Comparison of ENCODE assay signal across 14 cellular contexts in genomic region chr5:119358901-119359603, GRCh38. TPM values are rescaled to one million over a fixed set of nuclear protein-coding genes. Genes with fewer than 3 reads are reported as not detected.
A peak's percentile ranks its signal among the peaks of the same experiment; 100 is the strongest.
DNase-seq lines count a peak whose midpoint lies in the region; ATAC-seq and TF ChIP-seq lines count a peak whose summit lies in the region.
"Had no signal": no experiment of that assay in that cellular context is flagged by ENCODE, and none has a peak within 500 bp of the region (broad histone marks: within the 10 kb centered on the region; RNA-seq: fewer than 3 reads in every experiment).

No MANE protein-coding gene starts in this region.

- intact Hi-C loops in tibial artery (cut with DNase I; ENCODE audit: low total_unique reads): no loop called here

- H3K4me1 ChIP-seq in SJCRH30: peaks cover 32% of the 10 kb centered on the region
- H3K4me1 ChIP-seq in tibial artery: peaks cover 0 to 77% (median 38%) of the 10 kb centered on the region in 4 donors

- no peaks in the 10 kb centered on the region; the same call in 1 of the 2 replicates for H3K36me3 ChIP-seq in SJCRH30
- H3K36me3 ChIP-seq in tibial artery: no peaks in the 10 kb centered on the region
- H3K36me3 ChIP-seq: heart right ventricle had no signal

- H3K36me3 Mint-ChIP-seq in activated naive CD4-positive, alpha-beta T cell treated with anti-CD3 and anti-CD28 coated beads, Interleukin-2, amount 50 U/mL, for 24 hours: peaks cover 72% of the 10 kb centered on the region

- H3K4me3 ChIP-seq in SJCRH30: no peak overlapping the region
- no peak overlapping the region for H3K4me3 ChIP-seq in tibial artery

- H3K27ac ChIP-seq in SJCRH30 (no peak overlapping the region), tibial artery (peak overlapping the region; percentile 77 to 79)

- ATAC-seq in esophagus mucosa (peak; percentile 22), GM18870 (IDR thresholded peaks at IDR 0.05; ENCODE audit: unreplicated experiment) (no peak)
- ATAC-seq: heart right ventricle had no signal

- no peak for DNase-seq in activated naive CD4-positive, alpha-beta T cell treated with anti-CD3 and anti-CD28 coated beads, Interleukin-2, amount 50 U/mL, for 16 hours
- DNase-seq in SJCRH30 (peak; percentile 22 to 77), tibial artery (no peak), NCI-H345 (lab: John Stamatoyannopoulos, UW) (no peak), iPS-NIHi7 (ENCODE audit: extremely low spot score) (no peak)
- DNase-seq: activated CD4-positive, alpha-beta T cell treated with anti-CD3 and anti-CD28 coated beads for 1 hour; heart right ventricle; HFFc6; Right ventricle myocardium superior; stimulated activated CD4-positive, alpha-beta T cell treated with anti-CD3 and anti-CD28 coated beads, Interleukin-4, amount 100 ng/mL, for 24 hours had no signal

- H3K4me3 Mint-ChIP-seq in activated naive CD4-positive, alpha-beta T cell treated with anti-CD3 and anti-CD28 coated beads, Interleukin-2, amount 50 U/mL, for 24 hours: peak overlapping the region; percentile 97
- H3K4me3 Mint-ChIP-seq: HFFc6 had no signal

- H3K27ac Mint-ChIP-seq in activated naive CD4-positive, alpha-beta T cell treated with anti-CD3 and anti-CD28 coated beads, Interleukin-2, amount 50 U/mL, for 24 hours: peak overlapping the region; percentile 87
- H3K27ac Mint-ChIP-seq: HFFc6, progenitor cell of endocrine pancreas had no signal

- H3K9me3 Mint-ChIP-seq in activated naive CD4-positive, alpha-beta T cell treated with anti-CD3 and anti-CD28 coated beads, Interleukin-2, amount 50 U/mL, for 24 hours: peaks cover 4% of the 10 kb centered on the region
- H3K9me3 Mint-ChIP-seq: HFFc6 had no signal

- TF ChIP-seq CTCF in tibial artery (IDR thresholded peaks at IDR 0.05): no peak

- peaks cover 79% of the 10 kb centered on the region for H3K4me1 Mint-ChIP-seq in activated naive CD4-positive, alpha-beta T cell treated with anti-CD3 and anti-CD28 coated beads, Interleukin-2, amount 50 U/mL, for 24 hours

- no peaks in the 10 kb centered on the region for H3K27me3 Mint-ChIP-seq in activated naive CD4-positive, alpha-beta T cell treated with anti-CD3 and anti-CD28 coated beads, Interleukin-2, amount 50 U/mL, for 24 hours

- H3K27me3 ChIP-seq in SJCRH30 (no peaks in the 10 kb centered on the region), tibial artery (no peaks in the 10 kb centered on the region)
- H3K27me3 ChIP-seq: heart right ventricle had no signal

- no peaks in the 10 kb centered on the region for H3K9me3 ChIP-seq in SJCRH30 (replicated peaks)
- H3K9me3 ChIP-seq in tibial artery: no peaks in the 10 kb centered on the region
- H3K9me3 ChIP-seq: heart right ventricle had no signal

RNA-seq across cellular contexts. Expression of gene TNFAIP8, which starts 3.2 kb away (rescaled TPM):
- total RNA-seq in SJCRH30 (2014; rRNA removed; shearing (Covaris generic)): 43.1 and 45.3 TPM in 2 replicates
- total RNA-seq in esophagus mucosa: 15.3 TPM

Comparison
In these comparisons a context has a peak if more than half of its experiments do, and no peak if none do; other contexts are left out.
1. DNase-seq: peak in SJCRH30 (2 of 2); none in activated naive CD4-positive, alpha-beta T cell treated with anti-CD3 and anti-CD28 coated beads, Interleukin-2, amount 50 U/mL, for 16 hours (single experiment), tibial artery (0 of 2), NCI-H345 (single experiment) and iPS-NIHi7 (single experiment).